25 cellular contexts compared by ENCODE assay signal in the genomic region with DNA sequence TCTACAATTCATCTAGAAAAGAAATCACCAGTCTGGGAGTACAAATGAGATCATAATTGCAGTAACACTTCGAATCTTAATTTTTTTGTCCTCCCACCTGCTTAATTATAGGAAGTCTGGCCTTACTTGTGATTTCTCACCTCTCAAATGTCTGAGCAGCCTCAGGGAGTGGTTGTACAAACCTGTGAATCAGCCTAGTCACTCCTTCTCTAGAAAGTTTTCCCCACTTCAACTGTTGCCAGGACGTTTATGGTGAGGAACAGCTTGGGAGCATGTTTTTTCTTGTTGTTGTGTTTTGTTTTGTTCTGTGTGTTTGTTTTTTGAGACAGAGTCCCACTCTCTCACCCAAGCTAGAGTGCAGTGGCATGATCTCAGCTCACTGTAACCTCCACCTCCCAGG. TPM values are rescaled to one million over a fixed set of nuclear protein-coding genes. Genes with fewer than 3 reads are reported as not detected.
"Had no signal": no experiment of that assay in that cellular context is flagged by ENCODE, and none has a peak within 500 bp of the region (broad histone marks: within the 10 kb centered on the region; RNA-seq: fewer than 3 reads in every experiment).

No MANE protein-coding gene starts in this region.

- H3K27ac ChIP-seq: SJSA1, SK-N-MC had no signal

- FAIRE-seq: HepG2 had no signal

- H3K27me3 ChIP-seq: MG63, SJSA1 had no signal

- H3K36me3 ChIP-seq: MG63, SJSA1 had no signal

- DNase-seq: IMR-90, Karpas-422, KG1, MG63, NCI-H1092, NCI-H1105 treated with DMSO at 0.1 percent for 48 hours, NCI-H1436, NCI-H187, NCI-H2029, NCI-H2081 treated with DMSO at 0.1 percent for 48 hours, NCI-H2171, NCI-H226, NCI-H446, NCI-H510A, NCI-H524 treated with DMSO at 0.1 percent for 48 hours, NCI-H69, NCI-H774, SIG-M5 had no signal

- H3K4me3 ChIP-seq: MG63, SJSA1, SK-N-MC had no signal

- H3K9me3 ChIP-seq: SJSA1 had no signal

- ATAC-seq: HepG2, Panc1, Right ventricle myocardium inferior had no signal

RNA-seq across cellular contexts. Expression of a gene that starts 50.3 kb away (rescaled TPM):
- total RNA-seq: HepG2, HT1080, IMR-90, RPMI7951, SJSA1 had no signal
- polyA plus RNA-seq: HepG2, IMR-90 had no signal
